ENCODE assay signal across 17 cellular contexts in genomic region chr6:155129744-155130143, GRCh38.
DNase-seq lines count a peak whose midpoint lies in the region; ATAC-seq and TF ChIP-seq lines count a peak whose summit lies in the region.
"Had no signal": no experiment of that assay in that cellular context is flagged by ENCODE, and none has a peak within 500 bp of the region (broad histone marks: within the 10 kb centered on the region; RNA-seq: fewer than 3 reads in every experiment).

No MANE protein-coding gene starts in this region.

- in situ Hi-C loops in IMR-90 (cut with MboI; ENCODE audit: low sequenced_read_pairs) = no loop called here

- peak overlapping the region; percentile 47; the same call in 1 of the 3 replicates for H2BK15ac ChIP-seq in IMR-90 (ENCODE audit: low read depth, low read length)
- H2BK15ac ChIP-seq in neuronal stem cell (ENCODE audit: low read length) = no peak overlapping the region

- H3K9me3 ChIP-seq in IMR-90 (ENCODE audit: control insufficient read depth, insufficient read depth, low read length) (no peaks in the 10 kb centered on the region), neuronal stem cell (replicated peaks in 1 of 2; ENCODE audit: control insufficient read depth in 2 of 2, insufficient read depth in 1 of 2, low read depth in 1 of 2, low read length in 2 of 2) (no peaks in the 10 kb centered on the region)
- H3K9me3 ChIP-seq: BLaER1, MG63 had no signal

- CTCF ChIA-PET in activated CD4-positive, alpha-beta memory T cell treated with anti-CD3 and anti-CD28 coated beads for 36 hours (lab: Charles Lee) = no interaction called here
- CTCF ChIA-PET in activated CD4-positive, alpha-beta memory T cell treated with anti-CD3 and anti-CD28 coated beads, Interleukin-2, amount 10 ng/mL, durations not matched to agents 7 days and 5 days (lab: Charles Lee) = no interaction called here
- CTCF ChIA-PET in IMR-90 (lab: Yijun Ruan, JAX) = interaction anchor here (1.2 kb wide), 1 partner anchor 10 kb away, joined by 4 read pairs; no protein-coding TSS in a partner anchor

- no peak for ATAC-seq in IMR-90 (ENCODE audit: low read depth)
- ATAC-seq: CD8-positive, alpha-beta T cell; PC-3 had no signal

- H2BK20ac ChIP-seq in IMR-90 (ENCODE audit: low read depth, low read length) = peak overlapping the region; percentile 34

- H3K4me1 Mint-ChIP-seq in activated CD4-positive, alpha-beta memory T cell treated with anti-CD3 and anti-CD28 coated beads for 36 hours (ENCODE audit: low read depth) = peaks cover 45% of the 10 kb centered on the region
- H3K4me1 Mint-ChIP-seq in activated CD4-positive, alpha-beta memory T cell treated with anti-CD3 and anti-CD28 coated beads, Interleukin-2, amount 10 ng/mL, durations not matched to agents 7 days and 5 days = peaks cover 21% of the 10 kb centered on the region
- peaks cover 24% of the 10 kb centered on the region for H3K4me1 Mint-ChIP-seq in activated naive CD8-positive, alpha-beta T cell (ENCODE audit: low read depth)

- peak overlapping the region; percentile 72 for H2AK5ac ChIP-seq in IMR-90 (ENCODE audit: low read depth, low read length)
- no peak overlapping the region for H2AK5ac ChIP-seq in neuronal stem cell (ENCODE audit: low read depth, low read length)

- H3K27ac ChIP-seq in IMR-90 (ENCODE audit: insufficient read depth, low read length) (no peak overlapping the region), neuronal stem cell (replicated peaks; ENCODE audit: low read length) (no peak overlapping the region)
- H3K27ac ChIP-seq: BLaER1 had no signal

- H3K18ac ChIP-seq in IMR-90 (ENCODE audit: low read depth, low read length) (no peak overlapping the region), neuronal stem cell (ENCODE audit: low read length) (peak overlapping the region; percentile 35)

- TF ChIP-seq POLR2A in IMR-90 (IDR thresholded peaks at IDR 0.05; ENCODE audit: low read depth, low read length) = no peak

- no peaks in the 10 kb centered on the region for H4K20me1 ChIP-seq in IMR-90 (ENCODE audit: insufficient read depth, low read length)
- H4K20me1 ChIP-seq: BLaER1 had no signal

- dilution Hi-C loops in IMR-90 (cut with HindIII; ENCODE audit: low sequenced_read_pairs, unreplicated experiment) = no loop called here

- TF ChIP-seq CTCF in IMR-90 (conservative IDR thresholded peaks at IDR 0.05; ENCODE audit: low read depth, low read length) = no peak

- H3K56ac ChIP-seq in IMR-90 (ENCODE audit: extremely low read depth, insufficient read depth, low read length) = no peak overlapping the region

- WGBS in IMR-90 (ENCODE audit: extremely low coverage in 2 of 2, insufficient read length in 1 of 2), 2 experiments = 95% methylated on average over 11 of the region's 14 CpGs; no CpG with 5 or more reads in 1 of the 2 experiments
- no CpG with 5 or more reads among the region's 14 CpGs for WGBS in neuronal stem cell (ENCODE audit: extremely low coverage in 2 of 2, insufficient read length in 2 of 2, insufficient replicate concordance in 1 of 2), 2 donors

- peaks cover 4% of the 10 kb centered on the region for H3K36me3 Mint-ChIP-seq in activated CD4-positive, alpha-beta memory T cell treated with anti-CD3 and anti-CD28 coated beads for 36 hours
- H3K36me3 Mint-ChIP-seq in activated CD4-positive, alpha-beta memory T cell treated with anti-CD3 and anti-CD28 coated beads, Interleukin-2, amount 10 ng/mL, durations not matched to agents 7 days and 5 days (ENCODE audit: low read depth) = peaks cover 5% of the 10 kb centered on the region
- peaks cover 8% of the 10 kb centered on the region for H3K36me3 Mint-ChIP-seq in activated naive CD8-positive, alpha-beta T cell
- H3K36me3 Mint-ChIP-seq: CD8-positive, alpha-beta T cell had no signal

- H3K4me3 Mint-ChIP-seq in activated CD4-positive, alpha-beta memory T cell treated with anti-CD3 and anti-CD28 coated beads for 36 hours = no peak overlapping the region
- no peak overlapping the region for H3K4me3 Mint-ChIP-seq in activated CD4-positive, alpha-beta memory T cell treated with anti-CD3 and anti-CD28 coated beads, Interleukin-2, amount 10 ng/mL, durations not matched to agents 7 days and 5 days
- H3K4me3 Mint-ChIP-seq in activated naive CD8-positive, alpha-beta T cell = peak overlapping the region; percentile 61
- H3K4me3 Mint-ChIP-seq: CD8-positive, alpha-beta T cell had no signal

- peaks cover 14% of the 10 kb centered on the region for H3K9me1 ChIP-seq in IMR-90 (ENCODE audit: insufficient read depth, low read length)

- BruUV-seq in IMR-90 (replicated peaks; lab: Mats Ljungman, UMichigan) = no TSS peak

- peaks cover 0 to 11% of the 10 kb centered on the region in 2 experiments; a peak in 1 of 4 replicates for H3K79me1 ChIP-seq in IMR-90 (ENCODE audit: low read depth in 1 of 2, low read length in 2 of 2)
- H3K79me1 ChIP-seq in neuronal stem cell (ENCODE audit: low read depth, low read length) = no peaks in the 10 kb centered on the region

- POLR2A ChIA-PET in activated CD4-positive, alpha-beta memory T cell treated with anti-CD3 and anti-CD28 coated beads for 36 hours (lab: Charles Lee) = interaction anchor here (1.2 to 2.0 kb wide), 2 partner anchors 24 to 41 kb away, joined by 7 to 11 read pairs; no protein-coding TSS in a partner anchor
- POLR2A ChIA-PET in activated CD4-positive, alpha-beta memory T cell treated with anti-CD3 and anti-CD28 coated beads, Interleukin-2, amount 10 ng/mL, durations not matched to agents 7 days and 5 days (lab: Charles Lee) = interaction anchor here (1.2 kb wide), 1 partner anchor 24 kb away, joined by 4 read pairs; no protein-coding TSS in a partner anchor
- POLR2A ChIA-PET in IMR-90 (lab: Charles Lee; ENCODE audit: unreplicated experiment) = no interaction called here

- H2AK9ac ChIP-seq in IMR-90 (replicated peaks; ENCODE audit: low read depth, low read length, poor library complexity) = no peak overlapping the region

- no peaks in the 10 kb centered on the region for H3K9me3 Mint-ChIP-seq in activated CD4-positive, alpha-beta memory T cell treated with anti-CD3 and anti-CD28 coated beads for 36 hours
- H3K9me3 Mint-ChIP-seq in activated CD4-positive, alpha-beta memory T cell treated with anti-CD3 and anti-CD28 coated beads, Interleukin-2, amount 10 ng/mL, durations not matched to agents 7 days and 5 days = peaks cover 1% of the 10 kb centered on the region
- no peaks in the 10 kb centered on the region for H3K9me3 Mint-ChIP-seq in activated naive CD8-positive, alpha-beta T cell (ENCODE audit: low read depth)
- H3K9me3 Mint-ChIP-seq: CD8-positive, alpha-beta T cell had no signal

- H2AFZ ChIP-seq in IMR-90 (replicated peaks; ENCODE audit: low read length, poor library complexity) (no peak overlapping the region), neuronal stem cell (ENCODE audit: low read length) (no peak overlapping the region)

- H3K27me3 ChIP-seq in IMR-90 (ENCODE audit: control insufficient read depth, insufficient read depth, low read length) (no peaks in the 10 kb centered on the region), neuronal stem cell (ENCODE audit: control insufficient read depth in 3 of 3, insufficient read depth in 3 of 3, low read depth in 1 of 3, low read length in 3 of 3) (no peaks in the 10 kb centered on the region)
- H3K27me3 ChIP-seq: BLaER1, MG63 had no signal

- DNase-seq in activated CD4-positive, alpha-beta memory T cell treated with anti-CD3 and anti-CD28 coated beads for 36 hours = no peak
- no peak for DNase-seq in activated CD4-positive, alpha-beta memory T cell treated with anti-CD3 and anti-CD28 coated beads, Interleukin-2, amount 10 ng/mL, durations not matched to agents 7 days and 5 days
- no peak for DNase-seq in IMR-90
- DNase-seq in neuronal stem cell (ENCODE audit: low spot score) = no peak
- no peak for DNase-seq in hepatic stellate cell (ENCODE audit: low spot score)
- no peak for DNase-seq in globus pallidus (ENCODE audit: low spot score)
- no peak for DNase-seq in dedifferentiated amniotic fluid mesenchymal stem cell (ENCODE audit: extremely low spot score)
- DNase-seq: CD8-positive, alpha-beta T cell; MG63; NCI-H1092; NCI-H146; NCI-H2081; NCI-H510A treated with DMSO at 0.1 percent for 48 hours; NCI-H82 had no signal

- intact Hi-C loops in activated CD4-positive, alpha-beta memory T cell treated with anti-CD3 and anti-CD28 coated beads for 36 hours (cut with micrococcal nuclease) = loop anchor here (1.0 kb wide), 2 partner anchors 25 to 42 kb away; no protein-coding TSS in a partner anchor
- intact Hi-C loops in IMR-90 (cut with micrococcal nuclease) = no loop called here

- H3K4me3 ChIP-seq in IMR-90 (ENCODE audit: insufficient read depth, low read depth, low read length) (no peak overlapping the region), neuronal stem cell (ENCODE audit: low read length in 2 of 2) (no peak overlapping the region)
- H3K4me3 ChIP-seq: BLaER1, MG63 had no signal

- peak overlapping the region; percentile 71 for H2BK120ac ChIP-seq in IMR-90 (ENCODE audit: low read depth, low read length)
- no peak overlapping the region for H2BK120ac ChIP-seq in neuronal stem cell (ENCODE audit: low read depth, low read length)

- H4K91ac ChIP-seq in IMR-90 (ENCODE audit: insufficient read depth, low read depth, low read length) (no peak overlapping the region), neuronal stem cell (ENCODE audit: low read depth, low read length, poor library complexity) (no peak overlapping the region)

- H3K27ac Mint-ChIP-seq in activated CD4-positive, alpha-beta memory T cell treated with anti-CD3 and anti-CD28 coated beads for 36 hours = peak overlapping the region; percentile 76
- no peak overlapping the region for H3K27ac Mint-ChIP-seq in activated CD4-positive, alpha-beta memory T cell treated with anti-CD3 and anti-CD28 coated beads, Interleukin-2, amount 10 ng/mL, durations not matched to agents 7 days and 5 days
- peak overlapping the region; percentile 91 for H3K27ac Mint-ChIP-seq in activated naive CD8-positive, alpha-beta T cell
- H3K27ac Mint-ChIP-seq: CD8-positive, alpha-beta T cell had no signal

- no peak overlapping the region for H3K23ac ChIP-seq in IMR-90 (ENCODE audit: low read depth, low read length)
- H3K23ac ChIP-seq in neuronal stem cell (ENCODE audit: low read depth, low read length, poor library complexity) = no peak overlapping the region

- no peaks in the 10 kb centered on the region for H3K27me3 Mint-ChIP-seq in activated CD4-positive, alpha-beta memory T cell treated with anti-CD3 and anti-CD28 coated beads for 36 hours
- H3K27me3 Mint-ChIP-seq in activated CD4-positive, alpha-beta memory T cell treated with anti-CD3 and anti-CD28 coated beads, Interleukin-2, amount 10 ng/mL, durations not matched to agents 7 days and 5 days = peaks cover 1% of the 10 kb centered on the region
- H3K27me3 Mint-ChIP-seq in activated naive CD8-positive, alpha-beta T cell = no peaks in the 10 kb centered on the region

- no peak for TF ChIP-seq RAD21 in IMR-90 (IDR thresholded peaks at IDR 0.05; ENCODE audit: low read length)

- H3K4ac ChIP-seq in IMR-90 (ENCODE audit: low read depth, low read length) = peak overlapping the region; percentile 42; the same call in 1 of the 2 replicates
- H3K4ac ChIP-seq in neuronal stem cell (ENCODE audit: low read length) = no peak overlapping the region

- H2BK12ac ChIP-seq in neuronal stem cell (ENCODE audit: low read length) = no peak overlapping the region

- H4K8ac ChIP-seq in IMR-90 (ENCODE audit: low read depth in 2 of 2, low read length in 2 of 2) (no peak overlapping the region), neuronal stem cell (ENCODE audit: low read depth, low read length) (no peak overlapping the region)

- H3K9ac ChIP-seq in IMR-90 (ENCODE audit: low read depth, low read length) (no peak overlapping the region), neuronal stem cell (ENCODE audit: low read depth, low read length, poor library complexity) (no peak overlapping the region)
- H3K9ac ChIP-seq: BLaER1 had no signal

- H3K14ac ChIP-seq in IMR-90 (replicated peaks; ENCODE audit: low read depth, low read length) (peak overlapping the region; percentile 4; the same call in 1 of the 2 replicates), neuronal stem cell (ENCODE audit: low read length) (no peak overlapping the region)

- H3K36me3 ChIP-seq in IMR-90 (ENCODE audit: control insufficient read depth, insufficient read depth, low read length) (peaks cover 1% of the 10 kb centered on the region; the same call in 1 of the 2 replicates), neuronal stem cell (replicated peaks in 1 of 2; ENCODE audit: control insufficient read depth in 2 of 2, insufficient read depth in 2 of 2, low read length in 2 of 2) (peaks cover 3 to 92% of the 10 kb centered on the region in 2 donors)
- H3K36me3 ChIP-seq: BLaER1, MG63 had no signal

- H4K5ac ChIP-seq in IMR-90 (ENCODE audit: low read depth, low read length) = no peak overlapping the region

- no peak overlapping the region for H2BK5ac ChIP-seq in IMR-90 (ENCODE audit: low read depth, low read length, poor library complexity, severe bottlenecking)
- H2BK5ac ChIP-seq in neuronal stem cell (ENCODE audit: low read length) = peak overlapping the region; percentile 3

- H3K4me1 ChIP-seq in IMR-90 (ENCODE audit: control insufficient read depth, insufficient read depth, low read length) (peaks cover 19% of the 10 kb centered on the region), neuronal stem cell (ENCODE audit: control insufficient read depth in 2 of 2, insufficient read depth in 1 of 2, low read depth in 1 of 2, low read length in 2 of 2) (peaks cover 5 to 6% of the 10 kb centered on the region in 2 donors)
- H3K4me1 ChIP-seq: BLaER1 had no signal

- H3K4me2 ChIP-seq in IMR-90 (ENCODE audit: low read depth, low read length) = no peak overlapping the region
- no peak overlapping the region for H3K4me2 ChIP-seq in neuronal stem cell (ENCODE audit: insufficient read depth, low read length, poor library complexity, severe bottlenecking)
- H3K4me2 ChIP-seq: BLaER1 had no signal
